Comparison of ENCODE assay signal across 9 cellular contexts in the genomic region with DNA sequence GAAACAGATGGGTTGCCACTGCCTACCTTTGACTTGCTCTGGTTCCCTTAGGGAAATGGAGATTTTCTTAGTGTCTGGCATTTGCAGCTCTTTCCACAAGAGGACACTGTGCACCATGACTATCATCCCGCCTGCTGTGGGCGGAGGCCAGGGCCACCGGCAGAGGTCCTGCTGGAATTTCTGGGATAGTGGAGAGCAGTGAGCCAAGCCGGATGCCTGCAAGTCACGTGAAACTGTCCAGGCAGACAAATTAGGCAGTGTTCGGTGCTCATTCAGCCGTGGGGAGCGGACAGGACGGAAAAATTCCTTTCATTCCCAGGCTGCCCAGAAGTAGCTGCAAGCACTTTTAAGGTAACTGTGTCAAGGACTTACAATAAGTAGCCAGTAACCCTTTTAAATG. TPM values are rescaled to one million over a fixed set of nuclear protein-coding genes. Genes with fewer than 3 reads are reported as not detected.
A peak's percentile ranks its signal among the peaks of the same experiment; 100 is the strongest.
DNase-seq lines count a peak whose midpoint lies in the region.
"Had no signal": no experiment of that assay in that cellular context is flagged by ENCODE, and none has a peak within 500 bp of the region (broad histone marks: within the 10 kb centered on the region; RNA-seq: fewer than 3 reads in every experiment).

No MANE protein-coding gene starts in this region.

- POLR2A ChIA-PET in CD8-positive, alpha-beta memory T cell (lab: Charles Lee): no interaction called here

- no peaks in the 10 kb centered on the region for H3K27me3 ChIP-seq in CD8-positive, alpha-beta memory T cell (ENCODE audit: insufficient read depth, low read length, poor library complexity, severe bottlenecking)

- H3K4me1 Mint-ChIP-seq in CD8-positive, alpha-beta memory T cell: no peaks in the 10 kb centered on the region
- H3K4me1 Mint-ChIP-seq: activated naive CD8-positive, alpha-beta T cell treated with anti-CD3 and anti-CD28 coated beads, Interleukin-2, amount 10 ng/mL, durations not matched to agents 7 days and 5 days had no signal

- no peaks in the 10 kb centered on the region for H3K36me3 ChIP-seq in CD8-positive, alpha-beta memory T cell (ENCODE audit: insufficient read depth, low read length)

- H3K36me3 Mint-ChIP-seq in CD8-positive, alpha-beta memory T cell: no peaks in the 10 kb centered on the region
- H3K36me3 Mint-ChIP-seq: activated naive CD8-positive, alpha-beta T cell treated with anti-CD3 and anti-CD28 coated beads, Interleukin-2, amount 10 ng/mL, durations not matched to agents 7 days and 5 days had no signal

- no peaks in the 10 kb centered on the region for H3K9me3 ChIP-seq in CD8-positive, alpha-beta memory T cell (ENCODE audit: low read length)

- peaks cover 0 to 4% (median 2%) of the 10 kb centered on the region in 5 donors for H3K9me3 Mint-ChIP-seq in CD8-positive, alpha-beta memory T cell
- H3K9me3 Mint-ChIP-seq: activated naive CD8-positive, alpha-beta T cell treated with anti-CD3 and anti-CD28 coated beads, Interleukin-2, amount 10 ng/mL, durations not matched to agents 7 days and 5 days had no signal

- DNase-seq in AG20443 (ENCODE audit: low spot score) (peak; percentile 43), M059J (ENCODE audit: low read depth) (peak; percentile 93), SK-N-DZ (ENCODE audit: low spot score) (peak; percentile 60), foreskin melanocyte (peak; percentile 85), nucleus accumbens (lab: John Stamatoyannopoulos, UW) (peak in 50 of 56 donors; percentile 3 to 75 (median 40)), T1000 (lab: John Stamatoyannopoulos, UW) (no peak), CD1c-positive myeloid dendritic cell (ENCODE audit: extremely low spot score) (no peak)
- DNase-seq in CD8-positive, alpha-beta memory T cell: no peak
- DNase-seq: activated naive CD8-positive, alpha-beta T cell treated with anti-CD3 and anti-CD28 coated beads, Interleukin-2, amount 10 ng/mL, durations not matched to agents 7 days and 5 days had no signal

- no peak overlapping the region for H3K27ac Mint-ChIP-seq in CD8-positive, alpha-beta memory T cell
- H3K27ac Mint-ChIP-seq: activated naive CD8-positive, alpha-beta T cell treated with anti-CD3 and anti-CD28 coated beads, Interleukin-2, amount 10 ng/mL, durations not matched to agents 7 days and 5 days had no signal

- H3K27me3 Mint-ChIP-seq in CD8-positive, alpha-beta memory T cell: no peaks in the 10 kb centered on the region
- H3K27me3 Mint-ChIP-seq: activated naive CD8-positive, alpha-beta T cell treated with anti-CD3 and anti-CD28 coated beads, Interleukin-2, amount 10 ng/mL, durations not matched to agents 7 days and 5 days had no signal

- no peak overlapping the region for H3K4me3 ChIP-seq in CD8-positive, alpha-beta memory T cell (ENCODE audit: low read length)

- H3K27ac ChIP-seq in CD8-positive, alpha-beta memory T cell (ENCODE audit: low read depth, low read length): no peak overlapping the region

- CTCF ChIA-PET in CD8-positive, alpha-beta memory T cell (lab: Charles Lee): no interaction called here

- no peaks in the 10 kb centered on the region for H3K4me1 ChIP-seq in CD8-positive, alpha-beta memory T cell (ENCODE audit: insufficient read depth, low read length)

- no peak overlapping the region for H3K4me3 Mint-ChIP-seq in CD8-positive, alpha-beta memory T cell
- H3K4me3 Mint-ChIP-seq: activated naive CD8-positive, alpha-beta T cell treated with anti-CD3 and anti-CD28 coated beads, Interleukin-2, amount 10 ng/mL, durations not matched to agents 7 days and 5 days had no signal

RNA-seq across cellular contexts. Expression of a gene that starts 43.4 kb away (rescaled TPM):
- not detected in 2 replicates for total RNA-seq in M059J (2014; rRNA removed; shearing (Covaris generic))
- not detected in 2 replicates for polyA plus RNA-seq in SK-N-DZ (2014; cell fraction: cytosol; rRNA removed)
- polyA plus RNA-seq in SK-N-DZ (2014; cell fraction: nucleus; rRNA removed): not detected in 2 replicates
- total RNA-seq in CD8-positive, alpha-beta memory T cell: not detected
- not detected for polyA plus RNA-seq in CD8-positive, alpha-beta memory T cell
- total RNA-seq: activated naive CD8-positive, alpha-beta T cell treated with anti-CD3 and anti-CD28 coated beads, Interleukin-2, amount 10 ng/mL, durations not matched to agents 7 days and 5 days had no signal

Comparison
In these comparisons a context has a peak if more than half of its experiments do, and no peak if none do; other contexts are left out.
1. DNase-seq: peak in AG20443 (single experiment), M059J (single experiment), SK-N-DZ (single experiment), foreskin melanocyte (single experiment) and nucleus accumbens (50 of 56); none in CD8-positive, alpha-beta memory T cell (0 of 5), T1000 (single experiment) and CD1c-positive myeloid dendritic cell (single experiment).